In genomic region chr7:116075351-116076145, GRCh38 we compare ENCODE assay signal across 1 cellular context.
TF ChIP-seq lines count a peak whose summit lies in the region.

No MANE protein-coding gene starts in this region.

TF ChIP-seq in H1, 55 proteins besides CTCF, POLR2A, EP300 and RAD21:
- TF ChIP-seq SAP30 (IDR thresholded peaks at IDR 0.05; ENCODE audit: insufficient read depth, insufficient replicate concordance, low read length) (no peak), SP1 (IDR thresholded peaks at IDR 0.05; ENCODE audit: low read depth, low read length) (no peak), NRF1 (IDR thresholded peaks at IDR 0.05; ENCODE audit: low read depth, low read length) (no peak), SP4 (IDR thresholded peaks at IDR 0.05; ENCODE audit: low read length) (no peak), TBP (IDR thresholded peaks at IDR 0.05; ENCODE audit: low read depth, low read length) (no peak), TAF1 (IDR thresholded peaks at IDR 0.05; ENCODE audit: low read depth, low read length) (no peak), RBBP5 (IDR thresholded peaks at IDR 0.05; ENCODE audit: borderline replicate concordance, low read depth, low read length) (no peak), CHD2 (IDR thresholded peaks at IDR 0.05; ENCODE audit: low read length) (no peak), CHD1 (IDR thresholded peaks at IDR 0.05; ENCODE audit: low read depth, low read length) (no peak), JUN (IDR thresholded peaks at IDR 0.05; ENCODE audit: low read depth, low read length) (no peak), MAFK (IDR thresholded peaks at IDR 0.05; ENCODE audit: low read depth, low read length) (no peak), CBX8 (IDR thresholded peaks at IDR 0.05; ENCODE audit: borderline replicate concordance, low read depth, low read length) (no peak), ATF3 (IDR thresholded peaks at IDR 0.05; ENCODE audit: insufficient read depth, low read depth, low read length) (no peak), POLR2AphosphoS5 (IDR thresholded peaks at IDR 0.05; ENCODE audit: low read depth, low read length) (no peak), EGR1 (IDR thresholded peaks at IDR 0.05; ENCODE audit: borderline replicate concordance, low read depth, low read length) (no peak), RXRA (IDR thresholded peaks at IDR 0.05; ENCODE audit: insufficient read depth, low read depth, low read length) (no peak), SUZ12 (IDR thresholded peaks at IDR 0.05; ENCODE audit: low read length) (no peak), KDM1A (IDR thresholded peaks at IDR 0.05; ENCODE audit: borderline replicate concordance, low read length) (no peak), SP2 (IDR thresholded peaks at IDR 0.05; ENCODE audit: low read length) (no peak), SIX5 (IDR thresholded peaks at IDR 0.05; ENCODE audit: low read depth, low read length) (no peak)
